ENCODE assay signal across 1 cellular context in genomic region chr11:74870485-74870884, GRCh38.
TF ChIP-seq lines count a peak whose summit lies in the region.

No MANE protein-coding gene starts in this region.

TF ChIP-seq in Ishikawa, 13 proteins besides CTCF, POLR2A, EP300 and RAD21 (continued from another document):
- TF ChIP-seq REST (IDR thresholded peaks at IDR 0.05; ENCODE audit: low read depth) (no peak), ZBTB7A (IDR thresholded peaks at IDR 0.05; ENCODE audit: low read depth) (no peak), CEBPB (IDR thresholded peaks at IDR 0.05) (no peak), USF1 (IDR thresholded peaks at IDR 0.05) (no peak), NFIC (IDR thresholded peaks at IDR 0.05) (no peak), EGR1 (IDR thresholded peaks at IDR 0.05) (no peak), CREB1 (IDR thresholded peaks at IDR 0.05; ENCODE audit: low read depth) (no peak), FOXM1 (IDR thresholded peaks at IDR 0.05; ENCODE audit: borderline replicate concordance, low read depth) (no peak), TEAD4 (IDR thresholded peaks at IDR 0.05) (no peak), TCF12 (IDR thresholded peaks at IDR 0.05; ENCODE audit: low read depth) (no peak), TAF1 (IDR thresholded peaks at IDR 0.05; ENCODE audit: low read depth) (no peak)
